Comparison of ENCODE assay signal across 17 cellular contexts in genomic region chr5:158487156-158487555, GRCh38.
"Had no signal": no experiment of that assay in that cellular context is flagged by ENCODE, and none has a peak within 500 bp of the region (broad histone marks: within the 10 kb centered on the region; RNA-seq: fewer than 3 reads in every experiment).

No MANE protein-coding gene starts in this region.

- H3K4me2 ChIP-seq: SK-N-SH had no signal

- H3K4me1 Mint-ChIP-seq: activated naive CD8-positive, alpha-beta T cell treated with anti-CD3 and anti-CD28 coated beads for 36 hours; T-cell had no signal

- DNase-seq: activated naive CD8-positive, alpha-beta T cell treated with anti-CD3 and anti-CD28 coated beads for 36 hours; brain microvascular endothelial cell; effector CD8-positive, alpha-beta T cell; glutamatergic neuron; lower lobe of right lung; midbrain; posterior cingulate gyrus; retina; SK-N-SH; small intestine; stimulated activated CD4-positive, alpha-beta T cell treated with anti-CD3 and anti-CD28 coated beads, Interleukin-4, amount 100 ng/mL, for 24 hours; stimulated activated naive CD4-positive, alpha-beta T cell; T-cell; T-helper 9 cell; transverse colon had no signal

- H3K36me3 ChIP-seq: brain microvascular endothelial cell, lower lobe of right lung, neutrophil, transverse colon had no signal

- H3K9me3 ChIP-seq: lower lobe of right lung, neutrophil, SK-N-SH, transverse colon had no signal

- H3K9me3 Mint-ChIP-seq: activated naive CD8-positive, alpha-beta T cell treated with anti-CD3 and anti-CD28 coated beads for 36 hours; activated T-helper 1 cell treated with anti-CD3 and anti-CD28 coated beads, Interleukin-12 subunit alpha, Interleukin-12 subunit beta, Interleukin-2, Interleukin-4 antibody, amounts not matched to agents 30 ng/mL and 10 ng/mL and 1 ng/mL, durations not matched to agents 14 hours and 24 hours and 36 hours; T-cell had no signal

- H3K27ac Mint-ChIP-seq: activated naive CD8-positive, alpha-beta T cell treated with anti-CD3 and anti-CD28 coated beads for 36 hours; activated T-helper 1 cell treated with anti-CD3 and anti-CD28 coated beads, Interleukin-12 subunit alpha, Interleukin-12 subunit beta, Interleukin-2, Interleukin-4 antibody, amounts not matched to agents 30 ng/mL and 10 ng/mL and 1 ng/mL, durations not matched to agents 14 hours and 24 hours and 36 hours; T-cell had no signal

- H3K27me3 ChIP-seq: brain microvascular endothelial cell, neutrophil, transverse colon had no signal

- H3K9ac ChIP-seq: SK-N-SH had no signal

- H3K36me3 Mint-ChIP-seq: activated naive CD8-positive, alpha-beta T cell treated with anti-CD3 and anti-CD28 coated beads for 36 hours; T-cell had no signal

- H3K4me3 ChIP-seq: lower lobe of right lung, transverse colon had no signal

- ATAC-seq: lower lobe of right lung, T-cell had no signal

- H3K27ac ChIP-seq: brain microvascular endothelial cell, lower lobe of right lung, neutrophil had no signal

- H3K27me3 Mint-ChIP-seq: activated naive CD8-positive, alpha-beta T cell treated with anti-CD3 and anti-CD28 coated beads for 36 hours had no signal

- H3K4me3 Mint-ChIP-seq: activated naive CD8-positive, alpha-beta T cell treated with anti-CD3 and anti-CD28 coated beads for 36 hours; activated T-helper 1 cell treated with anti-CD3 and anti-CD28 coated beads, Interleukin-12 subunit alpha, Interleukin-12 subunit beta, Interleukin-2, Interleukin-4 antibody, amounts not matched to agents 30 ng/mL and 10 ng/mL and 1 ng/mL, durations not matched to agents 14 hours and 24 hours and 36 hours; T-cell had no signal
